In the genomic region with DNA sequence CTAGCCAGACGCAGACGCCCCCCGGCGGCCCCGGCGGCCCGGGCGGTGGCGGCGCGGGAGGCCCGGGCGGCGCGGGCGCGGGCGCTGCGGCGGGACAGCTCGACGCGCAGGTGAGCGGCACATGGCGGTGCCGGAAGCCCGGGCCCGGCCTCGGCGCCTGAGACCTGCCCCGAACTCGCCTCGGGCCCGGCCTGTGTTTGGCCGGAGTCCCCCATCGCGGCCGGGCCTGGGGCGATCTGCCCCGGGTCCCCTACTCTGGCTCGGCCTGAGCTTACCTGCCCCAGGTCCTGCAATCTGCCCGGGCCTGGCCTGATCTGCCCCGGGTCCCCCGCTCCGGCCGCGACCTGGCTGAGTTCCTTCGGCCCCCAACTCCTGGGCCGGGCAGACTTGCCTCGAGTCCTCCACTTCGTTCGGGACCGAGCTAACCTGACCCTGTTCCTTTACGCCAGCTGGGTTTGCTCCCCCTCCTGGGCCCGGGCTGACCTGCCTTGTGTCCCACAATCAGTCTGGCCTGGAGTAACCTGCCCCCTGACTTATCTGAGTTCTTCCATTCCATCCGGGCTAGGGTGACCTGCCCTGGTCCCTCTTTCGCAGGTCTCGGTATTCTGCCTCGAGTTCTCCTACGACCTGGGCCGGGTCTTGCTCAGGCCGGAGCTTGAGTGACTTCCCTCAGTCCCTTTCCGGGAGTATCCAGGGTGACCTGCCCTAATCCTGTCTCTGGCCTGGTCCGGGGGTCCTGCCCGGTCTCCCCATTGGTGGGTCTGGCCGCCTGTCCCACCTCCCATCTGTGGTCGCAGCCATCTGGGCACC, we compare ENCODE assay signal across 8 cellular contexts. TPM values are rescaled to one million over a fixed set of nuclear protein-coding genes. Genes with fewer than 3 reads are reported as not detected.
A peak's percentile ranks its signal among the peaks of the same experiment; 100 is the strongest.
DNase-seq lines count a peak whose midpoint lies in the region; ATAC-seq and TF ChIP-seq lines count a peak whose summit lies in the region.

No MANE protein-coding gene starts in this region.

- H3K4me3 ChIP-seq in SJCRH30 = peak overlapping the region; percentile 86
- peak overlapping the region; percentile 51 to 98 (median 88) for H3K4me3 ChIP-seq in tibial nerve

- no peak for TF ChIP-seq EP300 in tibial nerve (IDR thresholded peaks at IDR 0.05)

- in situ Hi-C loops in ACHN (cut with HindIII; ENCODE audit: low pct_ligation_motif_present, low pct_unique_long_range_greater_than_20kb, low sequenced_read_pairs) = no loop called here

- H3K27ac ChIP-seq in SJCRH30 (no peak overlapping the region; the same call in 1 of the 2 replicates), tibial nerve (peak overlapping the region in 3 of 4 donors; percentile 30 to 92 (median 88))

- H3K36me3 ChIP-seq in SJCRH30 (peaks cover 21% of the 10 kb centered on the region; the same call in 1 of the 2 replicates), tibial nerve (peaks cover 0 to 7% (median 0%) of the 10 kb centered on the region in 3 donors)

- H3K9me3 Mint-ChIP-seq in memory B cell = peaks cover 2% of the 10 kb centered on the region

- DNase-seq in ACHN = peak; percentile 42
- DNase-seq in SJCRH30 = peak in 1 of 2 experiments; percentile 28
- DNase-seq in dermis blood vessel endothelial cell = peak; percentile 66
- DNase-seq in memory B cell (ENCODE audit: low spot score in 2 of 2) = peak in 1 of 2 donors; percentile 46
- no peak for DNase-seq in tibial nerve (ENCODE audit: low spot score in 2 of 2)
- no peak for DNase-seq in putamen (ENCODE audit: low spot score)

- H3K4me1 ChIP-seq in SJCRH30 (peaks cover 6% of the 10 kb centered on the region; the same call in 1 of the 2 replicates), tibial nerve (peaks cover 0 to 55% (median 23%) of the 10 kb centered on the region in 4 donors)

- peaks cover 39% of the 10 kb centered on the region for H3K4me1 Mint-ChIP-seq in memory B cell

- 0 to 1% methylated on average over 14 to 38 of the region's 67 CpGs for WGBS in tibial nerve, 2 donors

- H3K27ac Mint-ChIP-seq in memory B cell = peak overlapping the region; percentile 90

- H3K27me3 ChIP-seq in SJCRH30 (no peaks in the 10 kb centered on the region), tibial nerve (no peaks in the 10 kb centered on the region)

- peak overlapping the region; percentile 95 for H3K4me3 Mint-ChIP-seq in memory B cell

- TF ChIP-seq POLR2A in tibial nerve (IDR thresholded peaks at IDR 0.05) = no peak

- peaks cover 3% of the 10 kb centered on the region for H3K27me3 Mint-ChIP-seq in memory B cell

- TF ChIP-seq CTCF in tibial nerve (IDR thresholded peaks at IDR 0.05) = no peak

- H3K9me3 ChIP-seq in SJCRH30 (replicated peaks) (no peaks in the 10 kb centered on the region), tibial nerve (peaks cover 0 to under 1% (median 0%) of the 10 kb centered on the region in 4 donors)

- peak; percentile 48 for ATAC-seq in GM18511 (IDR thresholded peaks at IDR 0.05; ENCODE audit: unreplicated experiment)
- peak; percentile 35 for ATAC-seq in HG03025 (IDR thresholded peaks at IDR 0.05; ENCODE audit: low FRiP score, unreplicated experiment)
- ATAC-seq in memory B cell (ENCODE audit: low read depth) = peak; percentile 48

- peaks cover 8% of the 10 kb centered on the region for H3K36me3 Mint-ChIP-seq in memory B cell

RNA-seq across cellular contexts. Expression of a gene that starts 0.8 kb away (rescaled TPM):
- 50.4 and 53.0 TPM in 2 replicates for total RNA-seq in SJCRH30 (2014; rRNA removed; shearing (Covaris generic))
- 100 and 107 TPM in 2 replicates for total RNA-seq in dermis blood vessel endothelial cell
- total RNA-seq in tibial nerve = 100 to 1,000 TPM in 1 of 4 donors, 10 to 100 TPM in 3; 75.6 to 117 (median 87.9) TPM

RNA-seq across cellular contexts. Expression of a gene that starts 41.4 kb away (rescaled TPM):
- total RNA-seq in SJCRH30 (2014; rRNA removed; shearing (Covaris generic)) = not detected in 2 replicates
- not detected in 2 replicates for total RNA-seq in dermis blood vessel endothelial cell
- total RNA-seq in tibial nerve = 100 to 1,000 TPM in 1 of 4 donors, 10 to 100 TPM in 3; 14.0 to 117 (median 25.3) TPM

Comparison
In these comparisons a context has a peak if more than half of its experiments do, and no peak if none do; other contexts are left out.
1. DNase-seq: peak in ACHN (single experiment) and dermis blood vessel endothelial cell (single experiment); none in tibial nerve (0 of 2) and putamen (single experiment).
2. RNA of a gene that starts 41.4 kb away (total RNA-seq): 14.0 to 117 TPM in tibial nerve; not detected in SJCRH30 and not detected in dermis blood vessel endothelial cell; every median in the first group is over 10 times any median in the second.
3. Peak in every context shown above with its lines, with median percentiles within 50 percentile points of each other: ATAC-seq.